11 cellular contexts compared by ENCODE assay signal in the genomic region with DNA sequence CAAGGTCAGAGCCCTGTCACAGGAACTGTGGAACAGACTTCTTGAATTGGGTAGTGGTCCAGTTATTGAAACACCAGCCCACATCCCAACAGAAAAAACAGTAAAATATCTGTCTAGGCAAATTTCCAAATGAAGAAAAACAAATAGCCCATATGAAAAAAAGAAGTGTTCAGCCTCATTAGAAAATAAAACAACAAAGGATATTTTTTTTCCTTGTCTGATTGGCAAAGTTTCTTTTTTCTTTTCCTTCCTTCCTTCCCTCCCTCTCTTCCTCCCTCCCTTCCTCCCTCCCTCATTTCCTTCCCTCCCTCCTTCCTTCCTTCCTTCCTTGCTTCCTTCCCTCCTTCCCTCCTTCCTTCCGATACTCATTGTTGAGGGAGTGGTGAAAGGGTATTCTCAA. TPM values are rescaled to one million over a fixed set of nuclear protein-coding genes. Genes with fewer than 3 reads are reported as not detected.
"Had no signal": no experiment of that assay in that cellular context is flagged by ENCODE, and none has a peak within 500 bp of the region (broad histone marks: within the 10 kb centered on the region; RNA-seq: fewer than 3 reads in every experiment).

No MANE protein-coding gene starts in this region.

- H3K9ac ChIP-seq: KMS-11 had no signal

- H3K4me2 ChIP-seq: GM23338, KMS-11 had no signal

- H3K27ac ChIP-seq: KMS-11 had no signal

- ATAC-seq: GM23338 had no signal

- DNase-seq: H9, HCEC 1CT, HFFc6, IMR-90, Karpas-422, KBM-7 had no signal

- H2AFZ ChIP-seq: GM23338 had no signal

- FAIRE-seq: H1, H54 had no signal

- H3K4me3 ChIP-seq: GM23338 had no signal

RNA-seq across cellular contexts. Expression of a gene that starts 20.6 kb away (rescaled TPM):
- total RNA-seq: HFFc6, HT-29, IMR-90 had no signal
- polyA plus RNA-seq: IMR-90 had no signal
